In genomic region chr4:88758264-88758663, GRCh38 we compare ENCODE assay signal across 22 cellular contexts.
A peak's percentile ranks its signal among the peaks of the same experiment; 100 is the strongest.
DNase-seq lines count a peak whose midpoint lies in the region; ATAC-seq and TF ChIP-seq lines count a peak whose summit lies in the region.
"Had no signal": no experiment of that assay in that cellular context is flagged by ENCODE, and none has a peak within 500 bp of the region (broad histone marks: within the 10 kb centered on the region; RNA-seq: fewer than 3 reads in every experiment).

No MANE protein-coding gene starts in this region.

- H3K36me3 ChIP-seq in GM23338 (ENCODE audit: insufficient read depth) = no peaks in the 10 kb centered on the region
- peaks cover 6% of the 10 kb centered on the region for H3K36me3 ChIP-seq in rectal smooth muscle tissue (ENCODE audit: control insufficient read depth, insufficient read depth, low read length)
- no peaks in the 10 kb centered on the region for H3K36me3 ChIP-seq in CD8-positive, alpha-beta memory T cell (ENCODE audit: insufficient read depth, low read length)
- H3K36me3 ChIP-seq: brain microvascular endothelial cell had no signal

- H3K4me2 ChIP-seq in GM23338 = peak overlapping the region; percentile 17; the same call in 1 of the 2 replicates

- H3K27ac ChIP-seq in GM23338 (ENCODE audit: low read depth) = no peak overlapping the region; the same call in 1 of the 2 replicates
- no peak overlapping the region for H3K27ac ChIP-seq in rectal smooth muscle tissue (ENCODE audit: low read depth, low read length)
- no peak overlapping the region for H3K27ac ChIP-seq in CD8-positive, alpha-beta memory T cell (ENCODE audit: low read depth, low read length)
- H3K27ac ChIP-seq: brain microvascular endothelial cell had no signal

- H3K4me3 ChIP-seq in GM23338 (no peak overlapping the region), rectal smooth muscle tissue (ENCODE audit: low read length) (peak overlapping the region; percentile 39)
- H3K4me3 ChIP-seq in CD8-positive, alpha-beta memory T cell (ENCODE audit: low read length) = no peak overlapping the region

- H3K27me3 ChIP-seq in GM23338 (ENCODE audit: insufficient read depth) (no peaks in the 10 kb centered on the region), rectal smooth muscle tissue (ENCODE audit: control insufficient read depth, insufficient read depth, low read length) (no peaks in the 10 kb centered on the region)
- H3K27me3 ChIP-seq in CD8-positive, alpha-beta memory T cell (ENCODE audit: insufficient read depth, low read length, poor library complexity, severe bottlenecking) = no peaks in the 10 kb centered on the region
- H3K27me3 ChIP-seq: brain microvascular endothelial cell, esophagus squamous epithelium had no signal

- POLR2A ChIA-PET in CD8-positive, alpha-beta memory T cell (lab: Charles Lee) = no interaction called here

- TF ChIP-seq CTCF in GM23338 (conservative IDR thresholded peaks at IDR 0.05; ENCODE audit: low read depth in 2 of 2) (no peak), glutamatergic neuron (IDR thresholded peaks at IDR 0.05; ENCODE audit: partially characterized antibody, unreplicated experiment) (no peak), HFFc6 (IDR thresholded peaks at IDR 0.05) (no peak)

- H3K4me3 Mint-ChIP-seq in GM23338 = no peak overlapping the region
- H3K4me3 Mint-ChIP-seq in T-helper 17 cell = no peak overlapping the region
- peak overlapping the region; percentile 83 for H3K4me3 Mint-ChIP-seq in glutamatergic neuron (ENCODE audit: unreplicated experiment)
- H3K4me3 Mint-ChIP-seq in HFFc6 = no peak overlapping the region
- H3K4me3 Mint-ChIP-seq in CD8-positive, alpha-beta memory T cell = no peak overlapping the region
- H3K4me3 Mint-ChIP-seq: activated CD4-positive, alpha-beta T cell treated with anti-CD3 and anti-CD28 coated beads for 36 hours; immature natural killer cell; stimulated activated naive CD8-positive, alpha-beta T cell treated with anti-CD3 and anti-CD28 coated beads, Interleukin-15, amount 100 ng/mL, for 72 hours had no signal

- H3K9me3 ChIP-seq in T-helper 17 cell (ENCODE audit: control insufficient read depth, low read length, poor library complexity, severe bottlenecking) = no peaks in the 10 kb centered on the region
- H3K9me3 ChIP-seq in CD8-positive, alpha-beta memory T cell (ENCODE audit: low read length) = no peaks in the 10 kb centered on the region
- H3K9me3 ChIP-seq: esophagus squamous epithelium had no signal

- H3K36me3 Mint-ChIP-seq in GM23338 (ENCODE audit: low read depth) (no peaks in the 10 kb centered on the region), T-helper 17 cell (ENCODE audit: low read depth) (no peaks in the 10 kb centered on the region), glutamatergic neuron (ENCODE audit: unreplicated experiment) (no peaks in the 10 kb centered on the region), HFFc6 (ENCODE audit: low read depth) (0 out of 2 replicates have a peak, but pooled peaks cover 4% of the 10 kb centered on the region)
- peaks cover 2 to 9% (median 8%) of the 10 kb centered on the region in 3 donors for H3K36me3 Mint-ChIP-seq in CD8-positive, alpha-beta memory T cell

- peak; percentile 21; the same call in 1 of the 3 replicates for ATAC-seq in GM23338
- ATAC-seq in T-helper 17 cell = no peak
- ATAC-seq in GM18505 (IDR thresholded peaks at IDR 0.05; ENCODE audit: unreplicated experiment) = no peak
- ATAC-seq: activated CD4-positive, alpha-beta T cell treated with anti-CD3 and anti-CD28 coated beads for 36 hours; stimulated activated naive CD8-positive, alpha-beta T cell treated with anti-CD3 and anti-CD28 coated beads, Interleukin-15, amount 100 ng/mL, for 72 hours had no signal

- H4K20me1 ChIP-seq in GM23338 (replicated peaks; ENCODE audit: insufficient read depth) = no peaks in the 10 kb centered on the region

- H3K4me1 Mint-ChIP-seq in GM23338 (peaks cover 28% of the 10 kb centered on the region), T-helper 17 cell (peaks cover 11% of the 10 kb centered on the region), glutamatergic neuron (ENCODE audit: low read depth, unreplicated experiment) (peaks cover 23% of the 10 kb centered on the region), HFFc6 (ENCODE audit: low read depth) (peaks cover 59% of the 10 kb centered on the region)
- H3K4me1 Mint-ChIP-seq in CD8-positive, alpha-beta memory T cell = no peaks in the 10 kb centered on the region
- H3K4me1 Mint-ChIP-seq: activated CD4-positive, alpha-beta T cell treated with anti-CD3 and anti-CD28 coated beads for 36 hours; stimulated activated naive CD8-positive, alpha-beta T cell treated with anti-CD3 and anti-CD28 coated beads, Interleukin-15, amount 100 ng/mL, for 72 hours had no signal

- H2AFZ ChIP-seq in GM23338 = no peak overlapping the region

- H3K9ac ChIP-seq in rectal smooth muscle tissue (ENCODE audit: low read length) = no peak overlapping the region

- H3K9me3 Mint-ChIP-seq in GM23338 (no peaks in the 10 kb centered on the region), glutamatergic neuron (ENCODE audit: unreplicated experiment) (peaks cover 10% of the 10 kb centered on the region), HFFc6 (no peaks in the 10 kb centered on the region)
- no peaks in the 10 kb centered on the region for H3K9me3 Mint-ChIP-seq in CD8-positive, alpha-beta memory T cell
- H3K9me3 Mint-ChIP-seq: immature natural killer cell; nephron; stimulated activated naive CD8-positive, alpha-beta T cell treated with anti-CD3 and anti-CD28 coated beads, Interleukin-15, amount 100 ng/mL, for 72 hours had no signal

- H3K27ac Mint-ChIP-seq in GM23338 (peak overlapping the region; percentile 51), T-helper 17 cell (peak overlapping the region; percentile 72), glutamatergic neuron (ENCODE audit: unreplicated experiment) (peak overlapping the region; percentile 97), HFFc6 (no peak overlapping the region)
- no peak overlapping the region for H3K27ac Mint-ChIP-seq in CD8-positive, alpha-beta memory T cell
- H3K27ac Mint-ChIP-seq: activated CD4-positive, alpha-beta T cell treated with anti-CD3 and anti-CD28 coated beads for 36 hours; immature natural killer cell; stimulated activated naive CD8-positive, alpha-beta T cell treated with anti-CD3 and anti-CD28 coated beads, Interleukin-15, amount 100 ng/mL, for 72 hours had no signal

- DNase-seq in GM23338 (ENCODE audit: low spot score) (no peak), T-helper 17 cell (no peak), glutamatergic neuron (no peak), HFFc6 (no peak)
- no peak for DNase-seq in activated effector memory CD4-positive, alpha-beta T cell treated with Interleukin-2 at 50 U/mL for 16 hours
- no peak for DNase-seq in CD8-positive, alpha-beta memory T cell
- DNase-seq: activated CD4-positive, alpha-beta T cell treated with anti-CD3 and anti-CD28 coated beads for 36 hours; activated CD8-positive, alpha-beta memory T cell treated with anti-CD3 and anti-CD28 coated beads, Interleukin-2, amount 50 U/mL, for 48 hours; activated naive CD4-positive, alpha-beta T cell; brain microvascular endothelial cell; esophagus squamous epithelium; immature natural killer cell; mesenchymal stem cell; NCI-H146; right cardiac atrium; SHP77; stimulated activated CD4-positive, alpha-beta T cell treated with anti-CD3 and anti-CD28 coated beads, Interleukin-1b, Interleukin-23, amount 100 ng/mL, for 48 hours; stimulated activated naive CD8-positive, alpha-beta T cell treated with anti-CD3 and anti-CD28 coated beads, Interleukin-15, amount 100 ng/mL, for 72 hours; T-helper 9 cell had no signal

- H3F3A ChIP-seq in GM23338 (replicated peaks; ENCODE audit: low read depth) = no peaks in the 10 kb centered on the region

- CTCF ChIA-PET in CD8-positive, alpha-beta memory T cell (lab: Charles Lee) = no interaction called here

- no peaks in the 10 kb centered on the region for H3K9me2 ChIP-seq in GM23338 (ENCODE audit: insufficient read depth)

- no peaks in the 10 kb centered on the region for H3K79me2 ChIP-seq in GM23338 (replicated peaks; ENCODE audit: insufficient read depth)

- no peaks in the 10 kb centered on the region for H3K27me3 Mint-ChIP-seq in GM23338 (ENCODE audit: insufficient read depth, low read depth, poor library complexity)
- H3K27me3 Mint-ChIP-seq in T-helper 17 cell = no peaks in the 10 kb centered on the region
- H3K27me3 Mint-ChIP-seq in glutamatergic neuron (ENCODE audit: unreplicated experiment) = peaks cover 5% of the 10 kb centered on the region
- H3K27me3 Mint-ChIP-seq in HFFc6 (ENCODE audit: insufficient read depth) = no peaks in the 10 kb centered on the region
- H3K27me3 Mint-ChIP-seq in CD8-positive, alpha-beta memory T cell = peaks cover 0 to 2% of the 10 kb centered on the region in 2 donors
- H3K27me3 Mint-ChIP-seq: activated CD4-positive, alpha-beta T cell treated with anti-CD3 and anti-CD28 coated beads for 36 hours; stimulated activated naive CD8-positive, alpha-beta T cell treated with anti-CD3 and anti-CD28 coated beads, Interleukin-15, amount 100 ng/mL, for 72 hours had no signal

- peaks cover 24% of the 10 kb centered on the region for H3K4me1 ChIP-seq in GM23338 (ENCODE audit: insufficient read depth)
- peaks cover 2% of the 10 kb centered on the region for H3K4me1 ChIP-seq in rectal smooth muscle tissue (ENCODE audit: control insufficient read depth, insufficient read depth, low read length)
- no peaks in the 10 kb centered on the region for H3K4me1 ChIP-seq in CD8-positive, alpha-beta memory T cell (ENCODE audit: insufficient read depth, low read length)

- no peak for TF ChIP-seq POLR2A in GM18505 (IDR thresholded peaks at IDR 0.05; ENCODE audit: borderline replicate concordance, extremely low read depth, insufficient read depth, insufficient read length)

TF ChIP-seq in GM23338, 12 proteins besides CTCF, POLR2A, EP300 and RAD21 (continues in another document):
- no peak for TF ChIP-seq EZH2phosphoT487 (IDR thresholded peaks at IDR 0.05; ENCODE audit: unreplicated experiment)

Comparison
In these comparisons a context has a peak if more than half of its experiments do, and no peak if none do; other contexts are left out.
1. H3K27ac Mint-ChIP-seq: peak in GM23338 (single experiment), T-helper 17 cell (single experiment) and glutamatergic neuron (single experiment); none in HFFc6 (single experiment) and CD8-positive, alpha-beta memory T cell (0 of 8).